ENCODE assay signal across 1 cellular context in the genomic region with DNA sequence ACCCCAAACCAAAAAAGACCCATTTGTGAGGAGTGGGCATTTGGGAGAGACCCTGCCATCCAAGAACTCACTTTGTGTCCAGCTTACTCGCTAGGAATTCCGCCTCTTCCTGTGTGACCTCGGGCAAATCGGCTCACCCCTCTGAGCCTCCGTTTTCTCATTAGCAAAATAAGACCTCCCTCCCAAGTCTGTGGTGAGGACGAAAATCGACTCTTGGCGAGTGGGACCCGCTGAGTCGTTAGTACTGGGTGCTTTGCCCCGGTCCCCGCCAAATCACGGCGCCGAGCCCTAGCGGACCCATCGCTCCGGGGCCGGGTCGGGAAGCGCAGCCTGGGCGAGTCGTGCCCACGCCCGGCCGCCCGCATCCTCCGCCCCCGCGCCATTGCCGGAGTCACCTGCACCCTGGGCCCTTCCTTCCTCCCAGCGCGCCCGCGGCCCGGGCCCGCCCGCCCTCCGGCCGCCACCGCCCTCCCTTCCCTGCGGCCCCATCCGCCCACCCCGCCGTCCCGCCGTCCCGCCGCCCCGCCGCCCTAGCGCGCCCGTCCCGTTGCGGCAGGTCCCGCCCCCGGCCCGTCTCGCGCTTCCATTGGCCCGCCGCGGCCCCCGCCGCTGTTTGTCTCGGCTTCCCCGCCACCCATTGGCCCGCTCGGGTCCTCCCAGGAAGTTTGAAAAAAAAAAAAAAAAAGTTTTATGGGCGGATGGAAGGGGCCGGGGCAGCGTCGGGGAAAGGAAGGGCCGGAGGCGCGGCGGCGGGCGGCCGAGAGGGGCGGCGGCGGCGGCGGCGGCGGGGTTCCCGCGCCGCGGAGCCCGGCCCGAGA.
TF ChIP-seq lines count a peak whose summit lies in the region.

No MANE protein-coding gene starts in this region.

TF ChIP-seq in IMR-90, 13 proteins besides CTCF, POLR2A, EP300 and RAD21:
- TF ChIP-seq MAFK (IDR thresholded peaks at IDR 0.05; ENCODE audit: low read depth, low read length) (no peak), SMC3 (IDR thresholded peaks at IDR 0.05; ENCODE audit: low read depth, low read length) (no peak)
